ENCODE assay signal across 30 cellular contexts in the genomic region with DNA sequence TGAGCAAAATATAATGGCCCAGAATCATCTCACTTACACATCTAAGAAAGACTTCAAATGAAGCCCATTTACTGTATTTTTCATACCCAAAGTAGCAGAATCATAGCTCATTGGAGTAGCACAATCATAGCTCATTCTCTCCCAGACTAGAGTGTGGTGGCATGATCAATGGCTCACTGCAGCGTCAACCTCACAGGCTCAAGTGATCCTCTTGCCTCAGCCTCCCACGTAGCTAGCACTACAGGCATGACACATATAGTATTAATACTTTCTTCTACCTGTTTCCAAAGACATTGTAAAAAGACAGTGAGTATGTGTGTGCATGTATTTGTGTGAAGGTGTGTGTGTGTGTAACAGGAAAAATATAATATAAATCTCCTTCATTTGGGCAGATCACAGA.
"Had no signal": no experiment of that assay in that cellular context is flagged by ENCODE, and none has a peak within 500 bp of the region (broad histone marks: within the 10 kb centered on the region; RNA-seq: fewer than 3 reads in every experiment).

No MANE protein-coding gene starts in this region.

- H3K36me3 Mint-ChIP-seq: activated naive CD8-positive, alpha-beta T cell treated with anti-CD3 and anti-CD28 coated beads, Interleukin-2, amount 10 ng/mL, durations not matched to agents 7 days and 5 days; memory B cell; naive thymus-derived CD8-positive, alpha-beta T cell; WTC11 had no signal

- H3K27ac Mint-ChIP-seq: activated CD4-positive, alpha-beta memory T cell treated with anti-CD3 and anti-CD28 coated beads, Interleukin-2, amount 10 ng/mL, durations not matched to agents 7 days and 5 days; activated CD4-positive, alpha-beta T cell treated with anti-CD3 and anti-CD28 coated beads, Interleukin-2, amount 10 ng/mL, durations not matched to agents 7 days and 5 days; activated naive CD4-positive, alpha-beta T cell treated with anti-CD3 and anti-CD28 coated beads for 36 hours; activated naive CD8-positive, alpha-beta T cell treated with anti-CD3 and anti-CD28 coated beads, Interleukin-2, amount 10 ng/mL, durations not matched to agents 7 days and 5 days; memory B cell; T-helper 1 cell treated with Interleukin-12 subunit alpha and Interleukin-12 subunit beta and Interleukin-4 antibody, amounts not matched to agents 30 μg/mL and 1 μg/mL, for 36 hours; WTC11 had no signal

- H3K27ac ChIP-seq: cardiac muscle cell, colonic mucosa, gastrocnemius medialis, parathyroid adenoma, right atrium auricular region, suprapubic skin, tibial artery, upper lobe of right lung had no signal

- DNase-seq: activated CD4-positive, alpha-beta memory T cell treated with anti-CD3 and anti-CD28 coated beads, Interleukin-2, amount 10 ng/mL, durations not matched to agents 7 days and 5 days; activated CD4-positive, alpha-beta T cell treated with anti-CD3 and anti-CD28 coated beads for 1 hour; activated CD4-positive, alpha-beta T cell treated with anti-CD3 and anti-CD28 coated beads, Interleukin-2, amount 10 ng/mL, durations not matched to agents 7 days and 5 days; activated naive CD4-positive, alpha-beta T cell treated with anti-CD3 and anti-CD28 coated beads for 36 hours; activated naive CD8-positive, alpha-beta T cell treated with anti-CD3 and anti-CD28 coated beads, Interleukin-2, amount 10 ng/mL, durations not matched to agents 7 days and 5 days; activated T-cell treated with anti-CD3 and anti-CD28 coated beads, Interleukin-2, amount 50 U/mL, for 4 hours; cerebellar nuclear complex; colonic mucosa; effector CD8-positive, alpha-beta T cell; gastrocnemius medialis; glutamatergic neuron; hippocampal formation; kidney; left colon; naive thymus-derived CD8-positive, alpha-beta T cell; nucleus accumbens; stimulated activated CD4-positive, alpha-beta T cell treated with anti-CD3 and anti-CD28 coated beads, Interleukin-15, amount 100 ng/mL, for 24 hours; stimulated activated CD4-positive, alpha-beta T cell treated with anti-CD3 and anti-CD28 coated beads, Interleukin-2, amount 100 ng/mL, for 24 hours; stimulated activated naive CD4-positive, alpha-beta T cell; T-helper 9 cell; tibial artery; upper lobe of right lung had no signal

- ATAC-seq: activated T-cell treated with anti-CD3 and anti-CD28 coated beads, Interleukin-2, amount 50 U/mL, for 4 hours; gastrocnemius medialis; left colon; naive thymus-derived CD8-positive, alpha-beta T cell; WTC11 had no signal

- H3K4me3 Mint-ChIP-seq: activated CD4-positive, alpha-beta memory T cell treated with anti-CD3 and anti-CD28 coated beads, Interleukin-2, amount 10 ng/mL, durations not matched to agents 7 days and 5 days; activated CD4-positive, alpha-beta T cell treated with anti-CD3 and anti-CD28 coated beads, Interleukin-2, amount 10 ng/mL, durations not matched to agents 7 days and 5 days; activated naive CD4-positive, alpha-beta T cell treated with anti-CD3 and anti-CD28 coated beads for 36 hours; activated naive CD8-positive, alpha-beta T cell treated with anti-CD3 and anti-CD28 coated beads, Interleukin-2, amount 10 ng/mL, durations not matched to agents 7 days and 5 days; activated T-cell treated with anti-CD3 and anti-CD28 coated beads, Interleukin-2, amount 50 U/mL, for 4 hours; memory B cell; naive thymus-derived CD8-positive, alpha-beta T cell; neural crest cell; T-helper 1 cell treated with Interleukin-12 subunit alpha and Interleukin-12 subunit beta and Interleukin-4 antibody, amounts not matched to agents 30 μg/mL and 1 μg/mL, for 36 hours; WTC11 had no signal

- H3K4me1 ChIP-seq: colonic mucosa, gastrocnemius medialis, parathyroid adenoma, right atrium auricular region, suprapubic skin, tibial artery, upper lobe of right lung had no signal

- H3K4me1 Mint-ChIP-seq: activated CD4-positive, alpha-beta memory T cell treated with anti-CD3 and anti-CD28 coated beads, Interleukin-2, amount 10 ng/mL, durations not matched to agents 7 days and 5 days; activated CD4-positive, alpha-beta T cell treated with anti-CD3 and anti-CD28 coated beads, Interleukin-2, amount 10 ng/mL, durations not matched to agents 7 days and 5 days; activated naive CD8-positive, alpha-beta T cell treated with anti-CD3 and anti-CD28 coated beads, Interleukin-2, amount 10 ng/mL, durations not matched to agents 7 days and 5 days; memory B cell; neural crest cell; WTC11 had no signal

- H3K36me3 ChIP-seq: cardiac muscle cell, colonic mucosa, gastrocnemius medialis, right atrium auricular region, suprapubic skin, tibial artery, upper lobe of right lung had no signal

- H3K9me3 Mint-ChIP-seq: activated CD4-positive, alpha-beta memory T cell treated with anti-CD3 and anti-CD28 coated beads, Interleukin-2, amount 10 ng/mL, durations not matched to agents 7 days and 5 days; activated naive CD4-positive, alpha-beta T cell treated with anti-CD3 and anti-CD28 coated beads for 36 hours; activated naive CD8-positive, alpha-beta T cell treated with anti-CD3 and anti-CD28 coated beads, Interleukin-2, amount 10 ng/mL, durations not matched to agents 7 days and 5 days; memory B cell; neural crest cell; T-helper 1 cell treated with Interleukin-12 subunit alpha and Interleukin-12 subunit beta and Interleukin-4 antibody, amounts not matched to agents 30 μg/mL and 1 μg/mL, for 36 hours; WTC11 had no signal

- H3K4me3 ChIP-seq: cardiac muscle cell, colonic mucosa, gastrocnemius medialis, right atrium auricular region, suprapubic skin, tibial artery, upper lobe of right lung had no signal

- H3K9me3 ChIP-seq: colonic mucosa, gastrocnemius medialis, right atrium auricular region, suprapubic skin, tibial artery, upper lobe of right lung had no signal

- H3K27me3 ChIP-seq: cardiac muscle cell, colonic mucosa, gastrocnemius medialis, right atrium auricular region, suprapubic skin, tibial artery, upper lobe of right lung had no signal

- H3K27me3 Mint-ChIP-seq: activated CD4-positive, alpha-beta memory T cell treated with anti-CD3 and anti-CD28 coated beads, Interleukin-2, amount 10 ng/mL, durations not matched to agents 7 days and 5 days; activated CD4-positive, alpha-beta T cell treated with anti-CD3 and anti-CD28 coated beads, Interleukin-2, amount 10 ng/mL, durations not matched to agents 7 days and 5 days; activated naive CD8-positive, alpha-beta T cell treated with anti-CD3 and anti-CD28 coated beads, Interleukin-2, amount 10 ng/mL, durations not matched to agents 7 days and 5 days; memory B cell; naive thymus-derived CD8-positive, alpha-beta T cell had no signal
